Comparison of ENCODE assay signal across 29 cellular contexts in genomic region chr2:84306361-84306760, GRCh38.
"Had no signal": no experiment of that assay in that cellular context is flagged by ENCODE, and none has a peak within 500 bp of the region (broad histone marks: within the 10 kb centered on the region; RNA-seq: fewer than 3 reads in every experiment).

No MANE protein-coding gene starts in this region.

- H3K27ac ChIP-seq: breast epithelium, epithelial cell of prostate, esophagus squamous epithelium, hepatocyte, ovary, skin epidermis, testis, transverse colon had no signal

- H3K4me2 ChIP-seq: hepatocyte had no signal

- H3K36me3 Mint-ChIP-seq: activated CD8-positive, alpha-beta memory T cell treated with anti-CD3 and anti-CD28 coated beads, Interleukin-2, amount 10 ng/mL, durations not matched to agents 7 days and 5 days; activated naive CD4-positive, alpha-beta T cell treated with anti-CD3 and anti-CD28 coated beads, Interleukin-2, amount 50 U/mL, for 24 hours had no signal

- ATAC-seq: activated CD4-positive, alpha-beta T cell treated with anti-CD3 and anti-CD28 coated beads for 36 hours; activated CD8-positive, alpha-beta memory T cell treated with anti-CD3 and anti-CD28 coated beads, Interleukin-2, amount 10 ng/mL, durations not matched to agents 7 days and 5 days; activated CD8-positive, alpha-beta T cell treated with anti-CD3 and anti-CD28 coated beads, Interleukin-2, amount 10 ng/mL, durations not matched to agents 7 days and 5 days; activated naive CD8-positive, alpha-beta T cell treated with anti-CD3 and anti-CD28 coated beads, Interleukin-2, amount 50 U/mL, for 24 hours; left colon; sciatic nerve; stimulated activated naive CD8-positive, alpha-beta T cell treated with anti-CD3 and anti-CD28 coated beads, Interleukin-15, Interleukin-2, amounts not matched to agents 100 U/mL and 50 U/mL, for 24 hours had no signal

- H3K27me3 Mint-ChIP-seq: progenitor cell of endocrine pancreas had no signal

- H3K9me3 ChIP-seq: esophagus squamous epithelium, ovary, testis, transverse colon had no signal

- H3K4me1 Mint-ChIP-seq: activated CD4-positive, alpha-beta T cell treated with anti-CD3 and anti-CD28 coated beads for 36 hours; activated CD8-positive, alpha-beta memory T cell treated with anti-CD3 and anti-CD28 coated beads, Interleukin-2, amount 10 ng/mL, durations not matched to agents 7 days and 5 days; activated naive CD4-positive, alpha-beta T cell treated with anti-CD3 and anti-CD28 coated beads, Interleukin-2, amount 50 U/mL, for 24 hours; activated naive CD8-positive, alpha-beta T cell treated with anti-CD3 and anti-CD28 coated beads, Interleukin-2, amount 50 U/mL, for 24 hours; central memory CD8-positive, alpha-beta T cell; mesothelial cell of epicardium; naive B cell; nephron progenitor cell had no signal

- DNase-seq: activated CD4-positive, alpha-beta T cell treated with anti-CD3 and anti-CD28 coated beads for 36 hours; activated CD4-positive, CD25-positive, alpha-beta regulatory T cell; activated CD8-positive, alpha-beta memory T cell treated with anti-CD3 and anti-CD28 coated beads, Interleukin-2, amount 10 ng/mL, durations not matched to agents 7 days and 5 days; activated CD8-positive, alpha-beta T cell treated with anti-CD3 and anti-CD28 coated beads, Interleukin-2, amount 10 ng/mL, durations not matched to agents 7 days and 5 days; activated naive CD8-positive, alpha-beta T cell treated with anti-CD3 and anti-CD28 coated beads, Interleukin-2, amount 50 U/mL, for 24 hours; activated T-cell treated with anti-CD3 and anti-CD28 coated beads, Interleukin-2, amount 50 U/mL, for 48 hours; dermis blood vessel endothelial cell; effector CD4-positive, alpha-beta T cell; esophagus squamous epithelium; left colon; mammary epithelial cell; naive B cell; nephron progenitor cell; ovary; stimulated activated CD4-positive, alpha-beta T cell treated with anti-CD3 and anti-CD28 coated beads, Interleukin-12 subunit alpha, Interleukin-12 subunit beta, amount 100 ng/mL, for 4 hours; stimulated activated CD4-positive, alpha-beta T cell treated with anti-CD3 and anti-CD28 coated beads, Interleukin-4, amount 100 ng/mL, for 1 hour; stimulated activated naive CD8-positive, alpha-beta T cell treated with anti-CD3 and anti-CD28 coated beads, Interleukin-15, Interleukin-2, amounts not matched to agents 100 U/mL and 50 U/mL, for 24 hours; testis; transverse colon had no signal

- H3K79me2 ChIP-seq: hepatocyte had no signal

- H3K4me1 ChIP-seq: breast epithelium, esophagus squamous epithelium, testis, transverse colon had no signal

- H3K4me3 ChIP-seq: breast epithelium, esophagus squamous epithelium, hepatocyte, ovary, skin epidermis, testis, transverse colon had no signal

- H3K4me3 Mint-ChIP-seq: activated CD4-positive, alpha-beta T cell treated with anti-CD3 and anti-CD28 coated beads for 36 hours; activated CD8-positive, alpha-beta memory T cell treated with anti-CD3 and anti-CD28 coated beads, Interleukin-2, amount 10 ng/mL, durations not matched to agents 7 days and 5 days; activated CD8-positive, alpha-beta T cell treated with anti-CD3 and anti-CD28 coated beads, Interleukin-2, amount 10 ng/mL, durations not matched to agents 7 days and 5 days; activated naive CD4-positive, alpha-beta T cell treated with anti-CD3 and anti-CD28 coated beads, Interleukin-2, amount 50 U/mL, for 24 hours; activated naive CD8-positive, alpha-beta T cell treated with anti-CD3 and anti-CD28 coated beads, Interleukin-2, amount 50 U/mL, for 24 hours; central memory CD8-positive, alpha-beta T cell; mesothelial cell of epicardium; naive B cell; nephron progenitor cell had no signal

- H2AFZ ChIP-seq: hepatocyte had no signal

- H3K27me3 ChIP-seq: hepatocyte, ovary, testis, transverse colon had no signal

- H3K27ac Mint-ChIP-seq: activated CD4-positive, alpha-beta T cell treated with anti-CD3 and anti-CD28 coated beads for 36 hours; activated CD8-positive, alpha-beta memory T cell treated with anti-CD3 and anti-CD28 coated beads, Interleukin-2, amount 10 ng/mL, durations not matched to agents 7 days and 5 days; activated CD8-positive, alpha-beta T cell treated with anti-CD3 and anti-CD28 coated beads, Interleukin-2, amount 10 ng/mL, durations not matched to agents 7 days and 5 days; activated naive CD4-positive, alpha-beta T cell treated with anti-CD3 and anti-CD28 coated beads, Interleukin-2, amount 50 U/mL, for 24 hours; activated naive CD8-positive, alpha-beta T cell treated with anti-CD3 and anti-CD28 coated beads, Interleukin-2, amount 50 U/mL, for 24 hours; activated T-helper 2 cell treated with anti-CD3 and anti-CD28 coated beads, Interferon-gamma antibody, Interleukin-2, Interleukin-4, amounts not matched to agents 10 μg/mL and 5 μg/mL and 100 μg/mL, durations not matched to agents 14 hours and 24 hours and 36 hours; mesothelial cell of epicardium; naive B cell; nephron progenitor cell; progenitor cell of endocrine pancreas had no signal

- H3K36me3 ChIP-seq: breast epithelium, esophagus squamous epithelium, ovary, transverse colon had no signal
